22 cellular contexts compared by ENCODE assay signal in the genomic region with DNA sequence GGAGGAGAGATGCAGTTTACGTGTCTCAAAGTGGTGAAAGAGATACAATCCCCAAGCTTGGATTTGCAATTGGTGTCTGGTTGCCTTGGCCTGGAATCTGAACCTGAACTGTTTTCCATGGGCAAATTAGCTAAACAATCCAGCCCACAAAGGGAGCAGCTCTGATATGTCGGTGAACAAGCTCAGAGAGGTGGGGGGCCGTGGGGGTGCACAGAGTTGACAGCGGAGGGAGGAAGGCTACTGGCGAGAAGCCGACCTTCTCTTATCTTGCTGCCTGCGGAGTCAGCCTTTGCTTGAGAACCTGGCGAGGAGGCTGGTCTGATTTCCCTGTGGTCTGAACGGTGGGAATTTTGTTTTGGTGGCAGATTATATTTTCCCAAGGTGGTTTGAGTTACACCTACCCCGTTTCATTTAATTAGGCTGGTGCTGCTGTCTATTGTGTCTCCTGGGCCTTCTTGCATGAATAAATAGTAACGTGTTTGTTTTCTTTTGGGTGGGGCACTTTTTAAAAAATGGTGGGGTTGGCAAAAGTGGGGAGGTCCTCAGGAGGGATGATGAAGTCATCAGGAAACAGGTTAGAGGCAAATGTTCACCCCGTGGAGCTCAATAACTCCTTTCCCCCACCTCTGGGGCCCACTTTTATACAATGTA.
DNase-seq lines count a peak whose midpoint lies in the region; ATAC-seq and TF ChIP-seq lines count a peak whose summit lies in the region.
"Had no signal": no experiment of that assay in that cellular context is flagged by ENCODE, and none has a peak within 500 bp of the region (broad histone marks: within the 10 kb centered on the region; RNA-seq: fewer than 3 reads in every experiment).

No MANE protein-coding gene starts in this region.

- peak overlapping the region; percentile 89 for H3K27ac ChIP-seq in HEK293 (ENCODE audit: extremely low read depth, low read depth, low read length)
- H3K27ac ChIP-seq: foreskin keratinocyte had no signal

- peaks cover 12% of the 10 kb centered on the region for H3K27me3 Mint-ChIP-seq in T-helper 17 cell

- intact Hi-C loops in mucosa of descending colon (cut with DNase I, micrococcal nuclease): no loop called here

- H3K9me3 ChIP-seq in HEK293 (ENCODE audit: control insufficient read depth, insufficient read depth, low read depth, low read length) (no peaks in the 10 kb centered on the region), mucosa of descending colon (no peaks in the 10 kb centered on the region), T-helper 17 cell (ENCODE audit: control insufficient read depth, low read length, poor library complexity, severe bottlenecking) (no peaks in the 10 kb centered on the region)

- peaks cover 6% of the 10 kb centered on the region for H3K36me3 Mint-ChIP-seq in T-helper 17 cell (ENCODE audit: low read depth)
- H3K36me3 Mint-ChIP-seq: IgD-negative memory B cell; memory B cell; natural killer cell treated with Interleukin-12 subunit alpha and Interleukin-12 subunit beta and Interleukin-15 and Interleukin-18, amount 100 ng/mL, for 72 hours had no signal

- no peak for TF ChIP-seq CTCF in HEK293 (tag by site-specific recombination; IDR thresholded peaks at IDR 0.05)
- no peak for TF ChIP-seq CTCF in mucosa of descending colon (IDR thresholded peaks at IDR 0.05)
- TF ChIP-seq CTCF in foreskin fibroblast (IDR thresholded peaks at IDR 0.05; ENCODE audit: low read depth, low read length): no peak

- H3K36me3 ChIP-seq in HEK293 (ENCODE audit: control insufficient read depth in 2 of 2, insufficient read depth in 1 of 2, low read length in 2 of 2) (no peaks in the 10 kb centered on the region), mucosa of descending colon (ENCODE audit: low read depth) (no peaks in the 10 kb centered on the region)
- H3K36me3 ChIP-seq: cardiac muscle cell had no signal

- no peak overlapping the region for H3K4me3 Mint-ChIP-seq in T-helper 17 cell
- H3K4me3 Mint-ChIP-seq: activated CD4-positive, alpha-beta T cell treated with anti-CD3 and anti-CD28 coated beads for 36 hours; IgD-negative memory B cell; memory B cell; natural killer cell treated with Interleukin-12 subunit alpha and Interleukin-12 subunit beta and Interleukin-15 and Interleukin-18, amount 100 ng/mL, for 72 hours had no signal

- DNase-seq in A172 (ENCODE audit: low spot score): peak; percentile 21
- DNase-seq in NCI-H510A (lab: John Stamatoyannopoulos, UW): peak; percentile 51
- DNase-seq in left kidney (ENCODE audit: low read depth, low spot score): peak; percentile 81
- DNase-seq in mucosa of descending colon: no peak
- no peak for DNase-seq in foreskin fibroblast
- DNase-seq in T-helper 17 cell: no peak
- DNase-seq: activated CD4-positive, alpha-beta T cell treated with anti-CD3 and anti-CD28 coated beads for 36 hours; activated effector memory CD4-positive, alpha-beta T cell treated with anti-CD3 and anti-CD28 coated beads, Interleukin-2, amount 50 U/mL, for 16 hours; dermis blood vessel endothelial cell; DMS79 treated with DMSO at 0.1 percent for 48 hours; foreskin keratinocyte; kidney glomerular epithelial cell; MM.1S; NCI-H226; stimulated activated CD4-positive, alpha-beta T cell treated with anti-CD3 and anti-CD28 coated beads, Interleukin-4, amount 100 ng/mL, for 24 hours; substantia nigra had no signal

- POLR2A ChIA-PET in HEK293 (lab: Yijun Ruan, JAX): interaction anchor here (1.9 kb wide), 1 partner anchor 16 kb away, joined by 9 read pairs; no protein-coding TSS in a partner anchor

- H3K4me1 ChIP-seq in HEK293 (ENCODE audit: control insufficient read depth, insufficient read depth, low read length) (peaks cover 25% of the 10 kb centered on the region), mucosa of descending colon (ENCODE audit: low read depth) (no peaks in the 10 kb centered on the region)
- H3K4me1 ChIP-seq: foreskin keratinocyte had no signal

- H3K27ac Mint-ChIP-seq in T-helper 17 cell: no peak overlapping the region
- H3K27ac Mint-ChIP-seq: activated CD4-positive, alpha-beta T cell treated with anti-CD3 and anti-CD28 coated beads for 36 hours; IgD-negative memory B cell; memory B cell; natural killer cell treated with Interleukin-12 subunit alpha and Interleukin-12 subunit beta and Interleukin-15 and Interleukin-18, amount 100 ng/mL, for 72 hours had no signal

- peaks cover 2% of the 10 kb centered on the region for H3K4me1 Mint-ChIP-seq in T-helper 17 cell
- H3K4me1 Mint-ChIP-seq: activated CD4-positive, alpha-beta T cell treated with anti-CD3 and anti-CD28 coated beads for 36 hours; memory B cell had no signal

- H3K4me3 ChIP-seq in HEK293 (ENCODE audit: low read depth, low read length) (no peak overlapping the region), mucosa of descending colon (no peak overlapping the region), foreskin fibroblast (ENCODE audit: low read depth in 1 of 2, low read length in 2 of 2) (no peak overlapping the region)
- H3K4me3 ChIP-seq: cardiac muscle cell had no signal

- CTCF ChIA-PET in HEK293 (lab: Yijun Ruan, JAX): interaction anchor here (0.5 to 1.7 kb wide), 9 partner anchors 10 to 734 kb away, joined by 3 to 6 read pairs (median 4); no protein-coding TSS in a partner anchor

- no peak for ATAC-seq in mucosa of descending colon
- ATAC-seq in T-helper 17 cell: no peak
- ATAC-seq in GM21737 (IDR thresholded peaks at IDR 0.05; ENCODE audit: unreplicated experiment): no peak
- ATAC-seq: activated CD4-positive, alpha-beta T cell treated with anti-CD3 and anti-CD28 coated beads for 36 hours; foreskin keratinocyte; natural killer cell treated with Interleukin-12 subunit alpha and Interleukin-12 subunit beta and Interleukin-15 and Interleukin-18, amount 100 ng/mL, for 72 hours had no signal

TF ChIP-seq in HEK293, 187 proteins besides CTCF, POLR2A, EP300 and RAD21 (continues in another document):
- TF ChIP-seq, protein P1, sequence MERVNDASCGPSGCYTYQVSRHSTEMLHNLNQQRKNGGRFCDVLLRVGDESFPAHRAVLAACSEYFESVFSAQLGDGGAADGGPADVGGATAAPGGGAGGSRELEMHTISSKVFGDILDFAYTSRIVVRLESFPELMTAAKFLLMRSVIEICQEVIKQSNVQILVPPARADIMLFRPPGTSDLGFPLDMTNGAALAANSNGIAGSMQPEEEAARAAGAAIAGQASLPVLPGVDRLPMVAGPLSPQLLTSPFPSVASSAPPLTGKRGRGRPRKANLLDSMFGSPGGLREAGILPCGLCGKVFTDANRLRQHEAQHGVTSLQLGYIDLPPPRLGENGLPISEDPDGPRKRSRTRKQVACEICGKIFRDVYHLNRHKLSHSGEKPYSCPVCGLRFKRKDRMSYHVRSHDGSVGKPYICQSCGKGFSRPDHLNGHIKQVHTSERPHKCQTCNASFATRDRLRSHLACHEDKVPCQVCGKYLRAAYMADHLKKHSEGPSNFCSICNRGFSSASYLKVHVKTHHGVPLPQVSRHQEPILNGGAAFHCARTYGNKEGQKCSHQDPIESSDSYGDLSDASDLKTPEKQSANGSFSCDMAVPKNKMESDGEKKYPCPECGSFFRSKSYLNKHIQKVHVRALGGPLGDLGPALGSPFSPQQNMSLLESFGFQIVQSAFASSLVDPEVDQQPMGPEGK (tag by site-specific recombination; IDR thresholded peaks at IDR 0.05): 0 out of 2 replicates have a peak, but pooled peaks have one; percentile 21
- peak; percentile 9; the same call in 1 of the 2 replicates for TF ChIP-seq GLIS1 (tag by site-specific recombination; IDR thresholded peaks at IDR 0.05)
- TF ChIP-seq KLF17 (tag by site-specific recombination; IDR thresholded peaks at IDR 0.05): peak; percentile 63; the same call in 1 of the 2 replicates
- TF ChIP-seq ZNF391 (tag by site-specific recombination; IDR thresholded peaks at IDR 0.05; ENCODE audit: borderline replicate concordance, low read depth): no peak
- TF ChIP-seq FEZF1 (tag by site-specific recombination; IDR thresholded peaks at IDR 0.05): peak; percentile 36; the same call in 1 of the 2 replicates
- TF ChIP-seq MYNN (tag by site-specific recombination; IDR thresholded peaks at IDR 0.05; ENCODE audit: borderline replicate concordance): no peak
- TF ChIP-seq KLF1 (tag by site-specific recombination; IDR thresholded peaks at IDR 0.05): peak; percentile 87
- TF ChIP-seq, protein P2, sequence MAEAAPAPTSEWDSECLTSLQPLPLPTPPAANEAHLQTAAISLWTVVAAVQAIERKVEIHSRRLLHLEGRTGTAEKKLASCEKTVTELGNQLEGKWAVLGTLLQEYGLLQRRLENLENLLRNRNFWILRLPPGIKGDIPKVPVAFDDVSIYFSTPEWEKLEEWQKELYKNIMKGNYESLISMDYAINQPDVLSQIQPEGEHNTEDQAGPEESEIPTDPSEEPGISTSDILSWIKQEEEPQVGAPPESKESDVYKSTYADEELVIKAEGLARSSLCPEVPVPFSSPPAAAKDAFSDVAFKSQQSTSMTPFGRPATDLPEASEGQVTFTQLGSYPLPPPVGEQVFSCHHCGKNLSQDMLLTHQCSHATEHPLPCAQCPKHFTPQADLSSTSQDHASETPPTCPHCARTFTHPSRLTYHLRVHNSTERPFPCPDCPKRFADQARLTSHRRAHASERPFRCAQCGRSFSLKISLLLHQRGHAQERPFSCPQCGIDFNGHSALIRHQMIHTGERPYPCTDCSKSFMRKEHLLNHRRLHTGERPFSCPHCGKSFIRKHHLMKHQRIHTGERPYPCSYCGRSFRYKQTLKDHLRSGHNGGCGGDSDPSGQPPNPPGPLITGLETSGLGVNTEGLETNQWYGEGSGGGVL (tag by site-specific recombination; IDR thresholded peaks at IDR 0.05): peak; percentile 70
- TF ChIP-seq ZBTB1 (tag by site-specific recombination; IDR thresholded peaks at IDR 0.05): no peak
- peak; percentile 85 for TF ChIP-seq ZIC2 (tag by site-specific recombination; IDR thresholded peaks at IDR 0.05)

Comparison
In these comparisons a context has a peak if more than half of its experiments do, and no peak if none do; other contexts are left out.
1. DNase-seq: peak in A172 (single experiment), NCI-H510A (single experiment) and left kidney (single experiment); none in mucosa of descending colon (0 of 3), foreskin fibroblast (0 of 2) and T-helper 17 cell (0 of 3).